ENCODE assay signal across 20 cellular contexts in genomic region chr6:147418523-147418922, GRCh38.
DNase-seq lines count a peak whose midpoint lies in the region; ATAC-seq and TF ChIP-seq lines count a peak whose summit lies in the region.
"Had no signal": no experiment of that assay in that cellular context is flagged by ENCODE, and none has a peak within 500 bp of the region (broad histone marks: within the 10 kb centered on the region; RNA-seq: fewer than 3 reads in every experiment).

No MANE protein-coding gene starts in this region.

- no peaks in the 10 kb centered on the region for H3K9me3 ChIP-seq in ascending aorta
- H3K9me3 ChIP-seq: neutrophil had no signal

- intact Hi-C loops in ascending aorta (cut with DNase I) = no loop called here

- TF ChIP-seq CTCF in ascending aorta (IDR thresholded peaks at IDR 0.05) = no peak

- no peak overlapping the region for H3K27ac ChIP-seq in ascending aorta
- H3K27ac ChIP-seq: neutrophil had no signal

- ATAC-seq in GM19351 (IDR thresholded peaks at IDR 0.05; ENCODE audit: unreplicated experiment) (peak; percentile 65), HG02763 (IDR thresholded peaks at IDR 0.05; ENCODE audit: unreplicated experiment) (peak; percentile 61), HG03378 (IDR thresholded peaks at IDR 0.05; ENCODE audit: unreplicated experiment) (peak; percentile 65)
- ATAC-seq: HCT116 had no signal

- DNase-seq in kidney tubule cell (ENCODE audit: low spot score) (peak; percentile 46), ascending aorta (ENCODE audit: low spot score in 2 of 2) (no peak), NCI-H1436 treated with DMSO at 0.1 percent for 48 hours (lab: John Stamatoyannopoulos, UW) (no peak), epidermal melanocyte (ENCODE audit: insufficient read length, low spot score) (no peak)
- DNase-seq in activated CD4-positive, alpha-beta T cell treated with anti-CD3 and anti-CD28 coated beads, Interleukin-2, amount 50 U/mL, for 48 hours = no peak
- DNase-seq: activated CD4-positive, alpha-beta T cell treated with anti-CD3 and anti-CD28 coated beads, Interleukin-2, amount 10 ng/mL, durations not matched to agents 24 days and 14 days; activated gamma-delta T cell treated with Interleukin-2 at 50 U/mL for 16 hours; amygdala; CD4-positive, alpha-beta memory T cell; NCI-H1436; NCI-H2171; NCI-H748 treated with DMSO at 0.1 percent for 48 hours; OCI-M1; SHP77; stimulated activated CD4-positive, alpha-beta T cell treated with anti-CD3 and anti-CD28 coated beads, Interleukin-12 subunit alpha, Interleukin-12 subunit beta, amount 100 ng/mL, for 4 hours had no signal

- no peaks in the 10 kb centered on the region for H3K36me3 ChIP-seq in ascending aorta
- H3K36me3 ChIP-seq: neutrophil had no signal

- no peaks in the 10 kb centered on the region for H3K4me1 ChIP-seq in ascending aorta

- H3K4me3 ChIP-seq in ascending aorta = no peak overlapping the region

- H3K27me3 ChIP-seq in ascending aorta = no peaks in the 10 kb centered on the region
- H3K27me3 ChIP-seq: neutrophil had no signal
